8 cellular contexts compared by ENCODE assay signal in the genomic region with DNA sequence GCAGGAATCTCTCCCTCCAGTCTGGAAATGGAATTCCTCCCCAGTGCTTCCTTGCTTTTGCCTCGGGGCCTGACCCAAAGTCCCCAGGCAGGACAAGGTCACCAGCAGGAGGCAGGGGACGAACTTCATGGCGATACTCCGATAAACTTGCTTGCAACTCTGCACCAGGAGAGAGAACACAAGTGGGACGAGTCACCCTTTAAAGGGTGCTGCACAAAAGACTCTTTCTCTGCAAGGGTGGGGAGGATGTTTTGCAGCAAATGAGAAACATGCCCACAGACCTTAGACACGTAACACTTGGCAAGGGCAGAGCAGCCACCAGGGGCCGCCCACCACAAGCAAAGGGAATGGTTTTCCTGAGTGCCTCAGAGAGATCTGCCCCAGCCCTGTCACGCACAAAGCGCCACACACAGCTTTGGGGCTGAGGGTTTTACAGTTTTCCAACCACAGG. TPM values are rescaled to one million over a fixed set of nuclear protein-coding genes. Genes with fewer than 3 reads are reported as not detected.
DNase-seq lines count a peak whose midpoint lies in the region; ATAC-seq, FAIRE-seq and TF ChIP-seq lines count a peak whose summit lies in the region.

A gene with protein sequence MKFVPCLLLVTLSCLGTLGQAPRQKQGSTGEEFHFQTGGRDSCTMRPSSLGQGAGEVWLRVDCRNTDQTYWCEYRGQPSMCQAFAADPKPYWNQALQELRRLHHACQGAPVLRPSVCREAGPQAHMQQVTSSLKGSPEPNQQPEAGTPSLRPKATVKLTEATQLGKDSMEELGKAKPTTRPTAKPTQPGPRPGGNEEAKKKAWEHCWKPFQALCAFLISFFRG (minus strand): TSS at position 175 of the 451 bp plus-strand sequence. CDS start 46 bp downstream, at position 129.

- peak within 1 kb of the TSS; percentile 51; the same call in 1 of the 2 replicates for H2BK12ac ChIP-seq in H1 (ENCODE audit: low read depth, low read length)

- DNase-seq in COLO829 (ENCODE audit: low spot score) (peak; percentile 87), H1 (ENCODE audit: low read depth in 1 of 2, low spot score in 2 of 2) (peak in 1 of 2 experiments; percentile 78), NCI-H1694 (lab: John Stamatoyannopoulos, UW) (no peak)
- peak; percentile 86 for DNase-seq in activated CD4-positive, alpha-beta T cell treated with anti-CD3 and anti-CD28 coated beads, Interleukin-2, amount 10 ng/mL, durations not matched to agents 24 days and 14 days

- no peak within 1 kb of the TSS for H3K14ac ChIP-seq in H1 (ENCODE audit: insufficient read length)

- no peak within 1 kb of the TSS for H4K91ac ChIP-seq in H1 (replicated peaks; ENCODE audit: insufficient read length, low read length)

- H3K9me3 ChIP-seq in H1 (ENCODE audit: insufficient read depth in 2 of 2, low read depth in 1 of 2, low read length in 1 of 2) = 0 out of 4 replicates have a peak, but pooled peaks cover 0 to 3% of the 10 kb centered on the region in 2 experiments
- H3K9me3 ChIP-seq in thymus (ENCODE audit: control insufficient read depth) = no peaks in the 10 kb centered on the region

- H3K4me3 ChIP-seq in H1 (ENCODE audit: extremely low read depth in 1 of 4, insufficient read depth in 2 of 4, low read depth in 3 of 4, low read length in 4 of 4) = no peak within 1 kb of the TSS
- H3K4me3 ChIP-seq in thymus (ENCODE audit: low read length) = peak within 1 kb of the TSS; percentile 1

- H3K9ac ChIP-seq in H1 (replicated peaks in 1 of 4; ENCODE audit: extremely low read depth in 1 of 4, low read depth in 3 of 4, low read length in 3 of 4) = no peak within 1 kb of the TSS

- H3K9me3 Mint-ChIP-seq in activated CD4-positive, alpha-beta T cell treated with anti-CD3 and anti-CD28 coated beads, Interleukin-2, amount 10 ng/mL, durations not matched to agents 24 days and 14 days = no peaks in the 10 kb centered on the region
- peaks cover 10% of the 10 kb centered on the region for H3K9me3 Mint-ChIP-seq in nephron

- peak; percentile 41 for TF ChIP-seq CTCF in LNCAP (IDR thresholded peaks at IDR 0.05)
- TF ChIP-seq CTCF in H1 (IDR thresholded peaks at IDR 0.05; ENCODE audit: control extremely low read depth in 1 of 3, insufficient read depth in 1 of 3, low read depth in 1 of 3, low read length in 3 of 3) = peak; percentile 74 to 89 (median 82)
- TF ChIP-seq CTCF in nephron (IDR thresholded peaks at IDR 0.05; ENCODE audit: unreplicated experiment in 3 of 3) = peak; percentile 21 to 48 (median 33)

- H3K4ac ChIP-seq in H1 (replicated peaks; ENCODE audit: insufficient read length, low read depth, low read length) = no peak within 1 kb of the TSS

- intact Hi-C loops in activated CD4-positive, alpha-beta T cell treated with anti-CD3 and anti-CD28 coated beads, Interleukin-2, amount 10 ng/mL, durations not matched to agents 24 days and 14 days (cut with micrococcal nuclease) = loop anchor here (1.0 kb wide), 1 partner anchor 38 kb away; no protein-coding TSS in a partner anchor

- H3K27me3 Mint-ChIP-seq in activated CD4-positive, alpha-beta T cell treated with anti-CD3 and anti-CD28 coated beads, Interleukin-2, amount 10 ng/mL, durations not matched to agents 24 days and 14 days = peaks cover 12% of the 10 kb centered on the region
- peaks cover 6% of the 10 kb centered on the region for H3K27me3 Mint-ChIP-seq in nephron (ENCODE audit: low read depth)

- H3K36me3 Mint-ChIP-seq in activated CD4-positive, alpha-beta T cell treated with anti-CD3 and anti-CD28 coated beads, Interleukin-2, amount 10 ng/mL, durations not matched to agents 24 days and 14 days (ENCODE audit: low read depth) = no peaks in the 10 kb centered on the region
- H3K36me3 Mint-ChIP-seq in nephron (ENCODE audit: low read depth) = peaks cover 14% of the 10 kb centered on the region

- H3K4me3 Mint-ChIP-seq in activated CD4-positive, alpha-beta T cell treated with anti-CD3 and anti-CD28 coated beads, Interleukin-2, amount 10 ng/mL, durations not matched to agents 24 days and 14 days = peak within 1 kb of the TSS; percentile 35
- H3K4me3 Mint-ChIP-seq in nephron = no peak within 1 kb of the TSS

- H3K79me2 ChIP-seq in H1 (ENCODE audit: control insufficient read depth in 1 of 2, insufficient read depth in 2 of 2, low read length in 2 of 2) = no peaks in the 10 kb centered on the region

- no peak within 1 kb of the TSS for H2BK20ac ChIP-seq in H1 (ENCODE audit: low read length)

- H4K8ac ChIP-seq in H1 (ENCODE audit: extremely low read depth, insufficient read depth, low read length) = peak within 1 kb of the TSS; percentile 75; the same call in 1 of the 2 replicates

- H3K27ac ChIP-seq in H1 (ENCODE audit: low read depth, low read length) = no peak within 1 kb of the TSS
- H3K27ac ChIP-seq in thymus (ENCODE audit: low read depth) = peak within 1 kb of the TSS; percentile 80

- H3K23me2 ChIP-seq in H1 (ENCODE audit: low read depth, low read length) = no peaks in the 10 kb centered on the region

- peaks cover 12% of the 10 kb centered on the region for H3K4me1 Mint-ChIP-seq in activated CD4-positive, alpha-beta T cell treated with anti-CD3 and anti-CD28 coated beads, Interleukin-2, amount 10 ng/mL, durations not matched to agents 24 days and 14 days
- peaks cover 22% of the 10 kb centered on the region for H3K4me1 Mint-ChIP-seq in nephron

- TF ChIP-seq RAD21 in H1 (IDR thresholded peaks at IDR 0.05 in 1 of 2, conservative IDR thresholded peaks at IDR 0.05 in 1 of 2; ENCODE audit: low read depth in 2 of 2, low read length in 2 of 2) = peak; percentile 81 to 83

- H3K23ac ChIP-seq in H1 (ENCODE audit: insufficient read length) = no peak within 1 kb of the TSS

- no peak within 1 kb of the TSS for H2BK5ac ChIP-seq in H1 (ENCODE audit: low read depth, low read length)

- H3K27me3 ChIP-seq in H1 (replicated peaks in 1 of 4; ENCODE audit: control insufficient read depth in 3 of 4, extremely low read depth in 1 of 4, insufficient read depth in 3 of 4, low read length in 3 of 4) (no peaks in the 10 kb centered on the region), thymus (ENCODE audit: control insufficient read depth, insufficient read depth) (no peaks in the 10 kb centered on the region)

- H2AFZ ChIP-seq in H1 (ENCODE audit: low read length) = peak within 1 kb of the TSS; percentile 25; the same call in 1 of the 2 replicates

- WGBS in H1 (ENCODE audit: extremely low coverage in 1 of 2, insufficient coverage in 1 of 2, insufficient read length in 1 of 2, insufficient replicate concordance in 2 of 2, low coverage in 1 of 2, low lambda C conversion rate in 2 of 2, missing lambda C conversion rate in 1 of 2), 2 experiments = 55% methylated on average over 9 of the region's 9 CpGs; no CpG with 5 or more reads in 1 of the 2 experiments
- WGBS in thymus = 41% methylated on average over 9 of the region's 9 CpGs

- H4K20me1 ChIP-seq in H1 (replicated peaks in 1 of 2; ENCODE audit: control insufficient read depth in 1 of 2, insufficient read depth in 2 of 2, low read length in 2 of 2) = no peaks in the 10 kb centered on the region

- TF ChIP-seq EP300 in H1 (IDR thresholded peaks at IDR 0.05; ENCODE audit: borderline replicate concordance in 1 of 2, low read depth in 2 of 2, low read length in 2 of 2) = no peak

- no peak within 1 kb of the TSS for H2BK15ac ChIP-seq in H1 (ENCODE audit: low read length)

- H2AK5ac ChIP-seq in H1 (ENCODE audit: low read depth, low read length) = no peak within 1 kb of the TSS

- TF ChIP-seq POLR2A in H1 (IDR thresholded peaks at IDR 0.05; ENCODE audit: control extremely low read depth in 1 of 2, low read depth in 2 of 2, low read length in 2 of 2) = no peak

- no peak within 1 kb of the TSS for H2BK120ac ChIP-seq in H1 (replicated peaks; ENCODE audit: low read depth, low read length)

- peak within 1 kb of the TSS; percentile 37 for H3K27ac Mint-ChIP-seq in activated CD4-positive, alpha-beta T cell treated with anti-CD3 and anti-CD28 coated beads, Interleukin-2, amount 10 ng/mL, durations not matched to agents 24 days and 14 days
- H3K27ac Mint-ChIP-seq in nephron = no peak within 1 kb of the TSS

- peaks cover 0 to 2% (median under 1%) of the 10 kb centered on the region in 4 experiments; a peak in 4 of 7 replicates for H3K4me1 ChIP-seq in H1 (replicated peaks in 1 of 4; ENCODE audit: control insufficient read depth in 3 of 4, insufficient read depth in 4 of 4, low read length in 3 of 4)
- peaks cover 20% of the 10 kb centered on the region for H3K4me1 ChIP-seq in thymus (ENCODE audit: control insufficient read depth, insufficient read depth, low read length)

- FAIRE-seq in H1 (lab: Jason Lieb, UNC) = peak; percentile 65

- no peak within 1 kb of the TSS for H3K56ac ChIP-seq in H1 (replicated peaks; ENCODE audit: insufficient read length, low read depth, low read length)

- no peak within 1 kb of the TSS for H3K18ac ChIP-seq in H1 (ENCODE audit: extremely low read depth, low read length)

- ATAC-seq in GM19463 (IDR thresholded peaks at IDR 0.05; ENCODE audit: unreplicated experiment) = peak; percentile 67

- no peak within 1 kb of the TSS for H4K5ac ChIP-seq in H1 (ENCODE audit: insufficient read length, low read depth, low read length)

- CTCF ChIA-PET in H1 (lab: Charles Lee; ENCODE audit: partially characterized antibody) = interaction anchor here (0.6 to 7.6 kb wide), 31 partner anchors 9 to 449 kb away, joined by 3 to 64 read pairs (median 3); no protein-coding TSS in a partner anchor

- H3K36me3 ChIP-seq in H1 (ENCODE audit: control insufficient read depth in 2 of 4, insufficient read depth in 4 of 4, low read length in 3 of 4) (peaks cover 0 to 2% (median 0%) of the 10 kb centered on the region in 4 experiments; a peak in 1 of 8 replicates), thymus (ENCODE audit: control insufficient read depth, insufficient read depth) (no peaks in the 10 kb centered on the region)

- POLR2A ChIA-PET in H1 (lab: Charles Lee; ENCODE audit: partially characterized antibody) = interaction anchor here (1.0 to 1.4 kb wide), 2 partner anchors 9 to 286 kb away, joined by 3 to 4 read pairs; no protein-coding TSS in a partner anchor

- no peak within 1 kb of the TSS for H3K4me2 ChIP-seq in H1 (ENCODE audit: insufficient read depth in 1 of 2, low read depth in 2 of 2, low read length in 2 of 2)

- no peaks in the 10 kb centered on the region for H3K79me1 ChIP-seq in H1 (ENCODE audit: low read depth, low read length)

TF ChIP-seq in H1, 55 proteins besides CTCF, POLR2A, EP300 and RAD21 (continues in another document):
- TF ChIP-seq CBX8 (IDR thresholded peaks at IDR 0.05; ENCODE audit: borderline replicate concordance, low read depth, low read length) = no peak

RNA-seq across cellular contexts. Expression of the gene that starts here (rescaled TPM):
- 1.8 and 2.0 TPM in 2 replicates for total RNA-seq in activated CD4-positive, alpha-beta T cell treated with anti-CD3 and anti-CD28 coated beads, Interleukin-2, amount 10 ng/mL, durations not matched to agents 24 days and 14 days
- not detected in 2 replicates for total RNA-seq in H1 (2021; fragmentation: NEBNext Ultra II Directional; extraction: Animal tissue kit (Norgen Biotek cat#: 25700))
- 0.15 TPM in 1 of 2 replicates, not detected in the other for polyA plus RNA-seq in H1 (2011; rRNA removed)
- 0.16 TPM for polyA plus RNA-seq in H1 (2011; cell fraction: cytosol; rRNA removed)
- polyA plus RNA-seq in H1 (2011; cell fraction: nucleus; rRNA removed) = 0.19 TPM
- polyA plus RNA-seq in H1 (2012, experiment 1 of 2) = not detected in 4 replicates
- polyA plus RNA-seq in H1 (2012, experiment 2 of 2) = not detected
- polyA plus RNA-seq in H1 (2013, experiment 1 of 2) = 0.43 TPM
- polyA plus RNA-seq in H1 (2013, experiment 2 of 2) = 0.50 TPM
- polyA minus RNA-seq in H1 (2011; rRNA and poly(A)+ RNA removed) = 0.24 TPM in 1 of 2 replicates, not detected in the other
- not detected for polyA minus RNA-seq in H1 (2011; cell fraction: cytosol; rRNA and poly(A)+ RNA removed)
- polyA minus RNA-seq in H1 (2011; cell fraction: nucleus; rRNA and poly(A)+ RNA removed) = not detected
- polyA plus RNA-seq in thymus = 4.4 TPM
